8 cellular contexts compared by ENCODE assay signal in genomic region chr1:33257388-33257758, GRCh38. TPM values are rescaled to one million over a fixed set of nuclear protein-coding genes. Genes with fewer than 3 reads are reported as not detected.
DNase-seq lines count a peak whose midpoint lies in the region; ATAC-seq lines count a peak whose summit lies in the region.

No MANE protein-coding gene starts in this region.

- DNase-seq in DMS 273 (lab: John Stamatoyannopoulos, UW; ENCODE audit: unreplicated experiment) (peak; percentile 52), DMS 273 treated with DMSO at 0.1 percent for 48 hours (lab: John Stamatoyannopoulos, UW) (no peak), RKO (ENCODE audit: low spot score) (no peak), CD1c-positive myeloid dendritic cell (ENCODE audit: extremely low spot score) (no peak)
- DNase-seq in activated T-helper 1 cell treated with anti-CD3 and anti-CD28 coated beads, Interleukin-12 subunit alpha, Interleukin-12 subunit beta, Interleukin-2, Interleukin-4 antibody, amounts not matched to agents 30 ng/mL and 10 ng/mL and 1 ng/mL, durations not matched to agents 14 hours and 24 hours and 36 hours (ENCODE audit: low spot score) = no peak
- DNase-seq in stimulated activated naive CD8-positive, alpha-beta T cell treated with anti-CD3 and anti-CD28 coated beads, Interleukin-15, amount 100 ng/mL, for 72 hours = no peak
- DNase-seq in NK-92 treated with Interleukin-12 subunit alpha and Interleukin-12 subunit beta, amount 100 ng/mL, for 24 hours (lab: John Stamatoyannopoulos, UW) = no peak

- H3K9ac ChIP-seq in iPS-15b (ENCODE audit: low read depth, low read length) = peak overlapping the region; percentile 79

- H3K27ac Mint-ChIP-seq in activated T-helper 1 cell treated with anti-CD3 and anti-CD28 coated beads, Interleukin-12 subunit alpha, Interleukin-12 subunit beta, Interleukin-2, Interleukin-4 antibody, amounts not matched to agents 30 ng/mL and 10 ng/mL and 1 ng/mL, durations not matched to agents 14 hours and 24 hours and 36 hours = peak overlapping the region; percentile 98
- H3K27ac Mint-ChIP-seq in stimulated activated naive CD8-positive, alpha-beta T cell treated with anti-CD3 and anti-CD28 coated beads, Interleukin-15, amount 100 ng/mL, for 72 hours = peak overlapping the region; percentile 98 to 99

- no peak for ATAC-seq in stimulated activated naive CD8-positive, alpha-beta T cell treated with anti-CD3 and anti-CD28 coated beads, Interleukin-15, amount 100 ng/mL, for 72 hours

- H3K36me3 ChIP-seq in iPS-15b (ENCODE audit: control insufficient read depth, insufficient read depth, low read length) = no peaks in the 10 kb centered on the region

- peak overlapping the region; percentile 92 for H3K4me3 Mint-ChIP-seq in activated T-helper 1 cell treated with anti-CD3 and anti-CD28 coated beads, Interleukin-12 subunit alpha, Interleukin-12 subunit beta, Interleukin-2, Interleukin-4 antibody, amounts not matched to agents 30 ng/mL and 10 ng/mL and 1 ng/mL, durations not matched to agents 14 hours and 24 hours and 36 hours
- H3K4me3 Mint-ChIP-seq in stimulated activated naive CD8-positive, alpha-beta T cell treated with anti-CD3 and anti-CD28 coated beads, Interleukin-15, amount 100 ng/mL, for 72 hours = peak overlapping the region; percentile 96 to 98

- peaks cover 6% of the 10 kb centered on the region for H3K4me1 ChIP-seq in iPS-15b (ENCODE audit: control insufficient read depth, insufficient read depth, low read length)

- peaks cover 4% of the 10 kb centered on the region for H3K36me3 Mint-ChIP-seq in activated T-helper 1 cell treated with anti-CD3 and anti-CD28 coated beads, Interleukin-12 subunit alpha, Interleukin-12 subunit beta, Interleukin-2, Interleukin-4 antibody, amounts not matched to agents 30 ng/mL and 10 ng/mL and 1 ng/mL, durations not matched to agents 14 hours and 24 hours and 36 hours (ENCODE audit: low read depth)

- peak overlapping the region; percentile 68 for H3K4me3 ChIP-seq in iPS-15b (ENCODE audit: low read depth, low read length)

- peaks cover 15% of the 10 kb centered on the region for H3K27me3 ChIP-seq in iPS-15b (ENCODE audit: control insufficient read depth, insufficient read depth, low read length)

- H3K9me3 Mint-ChIP-seq in activated T-helper 1 cell treated with anti-CD3 and anti-CD28 coated beads, Interleukin-12 subunit alpha, Interleukin-12 subunit beta, Interleukin-2, Interleukin-4 antibody, amounts not matched to agents 30 ng/mL and 10 ng/mL and 1 ng/mL, durations not matched to agents 14 hours and 24 hours and 36 hours = no peaks in the 10 kb centered on the region
- no peaks in the 10 kb centered on the region for H3K9me3 Mint-ChIP-seq in stimulated activated naive CD8-positive, alpha-beta T cell treated with anti-CD3 and anti-CD28 coated beads, Interleukin-15, amount 100 ng/mL, for 72 hours

- H3K4me1 Mint-ChIP-seq in activated T-helper 1 cell treated with anti-CD3 and anti-CD28 coated beads, Interleukin-12 subunit alpha, Interleukin-12 subunit beta, Interleukin-2, Interleukin-4 antibody, amounts not matched to agents 30 ng/mL and 10 ng/mL and 1 ng/mL, durations not matched to agents 14 hours and 24 hours and 36 hours (ENCODE audit: low read depth) = peaks cover 34% of the 10 kb centered on the region
- H3K4me1 Mint-ChIP-seq in stimulated activated naive CD8-positive, alpha-beta T cell treated with anti-CD3 and anti-CD28 coated beads, Interleukin-15, amount 100 ng/mL, for 72 hours = peaks cover 46% of the 10 kb centered on the region

- H3K27me3 Mint-ChIP-seq in activated T-helper 1 cell treated with anti-CD3 and anti-CD28 coated beads, Interleukin-12 subunit alpha, Interleukin-12 subunit beta, Interleukin-2, Interleukin-4 antibody, amounts not matched to agents 30 ng/mL and 10 ng/mL and 1 ng/mL, durations not matched to agents 14 hours and 24 hours and 36 hours (ENCODE audit: insufficient read depth) = peaks cover 11% of the 10 kb centered on the region
- H3K27me3 Mint-ChIP-seq in stimulated activated naive CD8-positive, alpha-beta T cell treated with anti-CD3 and anti-CD28 coated beads, Interleukin-15, amount 100 ng/mL, for 72 hours = no peaks in the 10 kb centered on the region

- intact Hi-C loops in activated T-helper 1 cell treated with anti-CD3 and anti-CD28 coated beads, Interleukin-12 subunit alpha, Interleukin-12 subunit beta, Interleukin-2, Interleukin-4 antibody, amounts not matched to agents 30 ng/mL and 10 ng/mL and 1 ng/mL, durations not matched to agents 14 hours and 24 hours and 36 hours (cut with micrococcal nuclease) = loop anchor here (2.0 to 5.0 kb wide), 4 partner anchors 40 to 159 kb away; partner anchors contain the start of gene TRIM62

- no peaks in the 10 kb centered on the region for H3K9me3 ChIP-seq in iPS-15b (ENCODE audit: control insufficient read depth, insufficient read depth, low read length)

RNA-seq across cellular contexts. Expression of gene ZNF362, which starts 1.1 kb away (rescaled TPM):
- 13.8 and 14.6 TPM in 2 replicates for total RNA-seq in activated T-helper 1 cell treated with anti-CD3 and anti-CD28 coated beads, Interleukin-12 subunit alpha, Interleukin-12 subunit beta, Interleukin-2, Interleukin-4 antibody, amounts not matched to agents 30 ng/mL and 10 ng/mL and 1 ng/mL, durations not matched to agents 14 hours and 24 hours and 36 hours
